In the genomic region with DNA sequence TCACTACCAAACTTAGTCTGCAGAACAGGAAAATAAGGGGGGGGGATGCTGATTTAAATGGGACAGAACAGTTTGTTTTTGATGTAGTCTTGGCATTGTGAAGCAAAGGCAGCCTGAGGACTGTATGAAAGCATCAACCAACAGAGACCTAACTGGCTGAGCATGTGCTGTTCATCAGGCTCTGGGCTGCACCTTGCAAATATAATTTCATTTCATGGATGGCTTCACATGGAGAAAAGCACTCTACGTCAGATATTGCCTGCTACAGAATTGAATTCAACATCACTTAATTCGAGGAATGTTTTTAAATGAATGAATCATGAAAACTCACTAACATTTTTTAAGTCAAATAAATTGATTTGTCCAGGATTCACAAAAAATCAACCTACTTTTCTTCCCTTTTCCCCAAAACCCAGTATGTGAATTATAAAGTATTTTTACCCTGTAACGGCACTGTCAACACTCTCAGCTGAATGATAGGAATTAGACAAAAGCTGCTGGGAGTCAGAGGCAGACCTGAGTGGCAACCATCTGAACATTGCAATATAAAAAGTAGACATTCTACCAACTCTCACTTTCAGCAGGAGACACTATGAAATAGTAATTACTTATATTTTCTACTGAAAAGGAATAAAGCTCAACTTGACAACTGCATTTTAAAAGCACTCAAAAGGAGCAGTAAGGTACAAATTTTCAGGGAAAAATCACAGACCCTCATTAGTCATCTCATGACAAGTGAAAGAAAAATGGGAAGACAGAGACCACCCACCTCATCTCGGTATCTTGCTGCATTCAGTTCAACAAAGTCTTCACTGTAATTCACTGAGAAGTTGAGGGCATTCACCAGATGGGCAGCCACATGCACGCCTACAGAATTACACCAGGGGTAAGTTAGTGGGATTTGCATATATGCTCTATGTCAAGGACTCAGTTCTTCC, we compare ENCODE assay signal across 16 cellular contexts. TPM values are rescaled to one million over a fixed set of nuclear protein-coding genes. Genes with fewer than 3 reads are reported as not detected.
"Had no signal": no experiment of that assay in that cellular context is flagged by ENCODE, and none has a peak within 500 bp of the region (broad histone marks: within the 10 kb centered on the region; RNA-seq: fewer than 3 reads in every experiment).

No MANE protein-coding gene starts in this region.

- H3K4me1 ChIP-seq: colonic mucosa, pancreas, stomach, uterus had no signal

- DNase-seq: activated CD4-positive, alpha-beta T cell treated with anti-CD3 and anti-CD28 coated beads, Interleukin-2, amount 50 U/mL, for 48 hours; activated CD4-positive, CD25-positive, alpha-beta regulatory T cell treated with anti-CD3 and anti-CD28 coated beads, Interleukin-2, amount 50 U/mL, for 72 hours; activated effector memory CD4-positive, alpha-beta T cell treated with anti-CD3 and anti-CD28 coated beads, Interleukin-2, amount 50 U/mL, for 16 hours; activated T-cell treated with anti-CD3 and anti-CD28 coated beads, Interleukin-2, amount 50 U/mL, for 4 hours; anterior cingulate cortex; colonic mucosa; effector memory CD4-positive, alpha-beta T cell; hypothalamus; naive thymus-derived CD8-positive, alpha-beta T cell; pancreas; stimulated activated CD4-positive, alpha-beta T cell treated with anti-CD3 and anti-CD28 coated beads, Interleukin-15, amount 100 ng/mL, for 24 hours; stimulated activated CD4-positive, alpha-beta T cell treated with anti-CD3 and anti-CD28 coated beads, Interleukin-4, amount 100 ng/mL, for 4 hours; stomach; uterus had no signal

- H3K9me3 ChIP-seq: colonic mucosa, pancreas, uterus had no signal

- ATAC-seq: activated T-cell treated with anti-CD3 and anti-CD28 coated beads, Interleukin-2, amount 50 U/mL, for 4 hours; naive thymus-derived CD8-positive, alpha-beta T cell; pancreas had no signal

- H3K36me3 ChIP-seq: colonic mucosa, pancreas, stomach, uterus had no signal

- H3K27me3 ChIP-seq: colonic mucosa, pancreas, stomach, uterus had no signal

- H3K4me3 ChIP-seq: colonic mucosa, lung, pancreas, stomach, uterus had no signal

- H3K27ac ChIP-seq: colonic mucosa, pancreas, stomach, uterus had no signal

RNA-seq across cellular contexts. Expression of gene NOX4, which starts 47.5 kb away (rescaled TPM):
- total RNA-seq: activated T-cell treated with anti-CD3 and anti-CD28 coated beads, Interleukin-2, amount 50 U/mL, for 4 hours; mononuclear cell; naive thymus-derived CD8-positive, alpha-beta T cell had no signal
- polyA plus RNA-seq: naive thymus-derived CD8-positive, alpha-beta T cell had no signal
